8 cellular contexts compared by ENCODE assay signal in genomic region chr1:26417111-26417510, GRCh38. TPM values are rescaled to one million over a fixed set of nuclear protein-coding genes. Genes with fewer than 3 reads are reported as not detected.
DNase-seq lines count a peak whose midpoint lies in the region; ATAC-seq, FAIRE-seq and TF ChIP-seq lines count a peak whose summit lies in the region.

No MANE protein-coding gene starts in this region.

- H3K4me1 Mint-ChIP-seq in natural killer cell treated with Interleukin-12 subunit alpha and Interleukin-12 subunit beta and Interleukin-15 and Interleukin-18, amount 100 ng/mL, for 72 hours (ENCODE audit: low read depth in 2 of 2), result no peaks in the 10 kb centered on the region

- H3K79me2 ChIP-seq in Karpas-422 (ENCODE audit: low read length) (no peaks in the 10 kb centered on the region), fibroblast of lung (ENCODE audit: control insufficient read depth, insufficient read depth, low read length) (no peaks in the 10 kb centered on the region)

- DNase-seq in Karpas-422, result peak; percentile 93
- DNase-seq in RCC 7860 (ENCODE audit: low spot score), result peak; percentile 46
- peak; percentile 89 to 90 for DNase-seq in activated T-cell treated with anti-CD3 and anti-CD28 coated beads, Interleukin-2, amount 50 U/mL, for 48 hours
- peak; percentile 50 to 67 for DNase-seq in fibroblast of lung (ENCODE audit: low read depth in 2 of 2)
- peak; percentile 85 for DNase-seq in natural killer cell treated with Interleukin-12 subunit alpha and Interleukin-12 subunit beta and Interleukin-15 and Interleukin-18, amount 100 ng/mL, for 72 hours (ENCODE audit: low spot score)
- DNase-seq in stimulated activated naive CD4-positive, alpha-beta T cell treated with Interleukin-2 at 50 U/mL for 16 hours (lab: John Stamatoyannopoulos, UW), result peak; percentile 79

- H2AFZ ChIP-seq in Karpas-422 (ENCODE audit: low read length), result no peak overlapping the region
- H2AFZ ChIP-seq in fibroblast of lung (ENCODE audit: low read length), result no peak overlapping the region

- no peaks in the 10 kb centered on the region for H3K36me3 Mint-ChIP-seq in natural killer cell treated with Interleukin-12 subunit alpha and Interleukin-12 subunit beta and Interleukin-15 and Interleukin-18, amount 100 ng/mL, for 72 hours

- H3K4me1 ChIP-seq in Karpas-422 (ENCODE audit: low read length), result no peaks in the 10 kb centered on the region
- H3K4me1 ChIP-seq in fibroblast of lung (ENCODE audit: control insufficient read depth, extremely low read depth, insufficient read depth, low read length), result no peaks in the 10 kb centered on the region

- H3K27me3 Mint-ChIP-seq in natural killer cell treated with Interleukin-12 subunit alpha and Interleukin-12 subunit beta and Interleukin-15 and Interleukin-18, amount 100 ng/mL, for 72 hours, result peaks cover 32 to 52% of the 10 kb centered on the region in 2 donors

- H3K4me2 ChIP-seq in Karpas-422 (ENCODE audit: low read depth, low read length, poor library complexity, severe bottlenecking), result no peak overlapping the region
- no peak overlapping the region for H3K4me2 ChIP-seq in fibroblast of lung (ENCODE audit: extremely low read depth, insufficient read depth, low read length)

- H3K9ac ChIP-seq in Karpas-422 (ENCODE audit: low read length) (no peak overlapping the region), fibroblast of lung (ENCODE audit: insufficient read depth, low read length) (no peak overlapping the region)

- peak; percentile 91 to 93 for ATAC-seq in natural killer cell treated with Interleukin-12 subunit alpha and Interleukin-12 subunit beta and Interleukin-15 and Interleukin-18, amount 100 ng/mL, for 72 hours
- ATAC-seq in HG03354 (IDR thresholded peaks at IDR 0.05; ENCODE audit: poor library complexity, severe bottlenecking, unreplicated experiment), result no peak

- H3K27ac Mint-ChIP-seq in natural killer cell treated with Interleukin-12 subunit alpha and Interleukin-12 subunit beta and Interleukin-15 and Interleukin-18, amount 100 ng/mL, for 72 hours, result no peak overlapping the region

- peaks cover 3% of the 10 kb centered on the region for H3K9me3 Mint-ChIP-seq in natural killer cell treated with Interleukin-12 subunit alpha and Interleukin-12 subunit beta and Interleukin-15 and Interleukin-18, amount 100 ng/mL, for 72 hours

- H3K9me2 ChIP-seq in Karpas-422 (replicated peaks; ENCODE audit: insufficient read depth, low read length), result no peaks in the 10 kb centered on the region

- H4K20me1 ChIP-seq in Karpas-422 (ENCODE audit: insufficient read depth, low read depth, low read length), result no peaks in the 10 kb centered on the region
- H4K20me1 ChIP-seq in fibroblast of lung (ENCODE audit: control insufficient read depth, extremely low read depth, insufficient read depth, low read length), result no peaks in the 10 kb centered on the region

- H3K4me3 Mint-ChIP-seq in natural killer cell treated with Interleukin-12 subunit alpha and Interleukin-12 subunit beta and Interleukin-15 and Interleukin-18, amount 100 ng/mL, for 72 hours, result no peak overlapping the region

- H3K36me3 ChIP-seq in Karpas-422 (ENCODE audit: insufficient read depth, low read length) (no peaks in the 10 kb centered on the region), fibroblast of lung (ENCODE audit: control insufficient read depth, insufficient read depth, low read length) (no peaks in the 10 kb centered on the region)

- H3K9me3 ChIP-seq in Karpas-422 (ENCODE audit: low read length), result no peaks in the 10 kb centered on the region
- no peaks in the 10 kb centered on the region for H3K9me3 ChIP-seq in fibroblast of lung (ENCODE audit: control insufficient read depth, insufficient read depth, low read depth, low read length)

- H3K27me3 ChIP-seq in Karpas-422 (ENCODE audit: low read length) (no peaks in the 10 kb centered on the region), fibroblast of lung (ENCODE audit: control insufficient read depth, insufficient read depth, low read length) (peaks cover 31% of the 10 kb centered on the region)

- TF ChIP-seq CTCF in fibroblast of lung (conservative IDR thresholded peaks at IDR 0.05 in 1 of 2, IDR thresholded peaks at IDR 0.05 in 1 of 2; ENCODE audit: low read depth in 1 of 2, low read length in 2 of 2), result peak; percentile 84 to 89

- peak; percentile 93 for FAIRE-seq in G401.6 (lab: Jason Lieb, UNC)
- no peak for FAIRE-seq in RCC 7860 (lab: Jason Lieb, UNC)

- H3K27ac ChIP-seq in Karpas-422 (ENCODE audit: low read length), result no peak overlapping the region
- H3K27ac ChIP-seq in fibroblast of lung (ENCODE audit: insufficient read depth, low read length), result no peak overlapping the region

- H3K4me3 ChIP-seq in Karpas-422 (ENCODE audit: low read length) (no peak overlapping the region), fibroblast of lung (replicated peaks in 1 of 4; ENCODE audit: control extremely low read depth in 1 of 4, insufficient read depth in 1 of 4, low read depth in 3 of 4, low read length in 4 of 4) (no peak overlapping the region)

RNA-seq across cellular contexts. Expression of gene LIN28A, which starts 6.5 kb away (rescaled TPM):
- 0.04 TPM in 1 of 2 replicates, not detected in the other for total RNA-seq in Karpas-422 (2014; rRNA removed; shearing (Covaris generic); ENCODE audit: low replicate concordance)
- not detected in 2 replicates for total RNA-seq in fibroblast of lung
- polyA plus RNA-seq in fibroblast of lung, result 0.05 and 0.09 TPM in 2 replicates
- not detected in 2 replicates for polyA plus RNA-seq in fibroblast of lung (2012)
- polyA minus RNA-seq in fibroblast of lung (ENCODE audit: low replicate concordance), result not detected in 2 replicates
- not detected for total RNA-seq in natural killer cell treated with Interleukin-12 subunit alpha and Interleukin-12 subunit beta and Interleukin-15 and Interleukin-18, amount 100 ng/mL, for 72 hours

RNA-seq across cellular contexts. Expression of gene DHDDS, which starts 15.0 kb away (rescaled TPM):
- 17.0 and 31.1 TPM in 2 replicates for total RNA-seq in Karpas-422 (2014; rRNA removed; shearing (Covaris generic); ENCODE audit: low replicate concordance)
- 28.5 and 41.5 TPM in 2 replicates for total RNA-seq in fibroblast of lung
- 75.6 and 76.6 TPM in 2 replicates for polyA plus RNA-seq in fibroblast of lung
- polyA plus RNA-seq in fibroblast of lung (2012), result 52.3 and 58.0 TPM in 2 replicates
- polyA minus RNA-seq in fibroblast of lung (ENCODE audit: low replicate concordance), result 74.1 and 79.7 TPM in 2 replicates
- total RNA-seq in natural killer cell treated with Interleukin-12 subunit alpha and Interleukin-12 subunit beta and Interleukin-15 and Interleukin-18, amount 100 ng/mL, for 72 hours, result 10 to 100 TPM; 63.5 to 87.7 TPM

RNA-seq across cellular contexts. Expression of gene ZNF683, which starts 44.6 kb away (rescaled TPM):
- not detected in 2 replicates for total RNA-seq in Karpas-422 (2014; rRNA removed; shearing (Covaris generic); ENCODE audit: low replicate concordance)
- total RNA-seq in fibroblast of lung, result not detected in 2 replicates
- polyA plus RNA-seq in fibroblast of lung, result not detected in 2 replicates
- polyA plus RNA-seq in fibroblast of lung (2012), result not detected in 2 replicates
- polyA minus RNA-seq in fibroblast of lung (ENCODE audit: low replicate concordance), result not detected in 2 replicates
- total RNA-seq in natural killer cell treated with Interleukin-12 subunit alpha and Interleukin-12 subunit beta and Interleukin-15 and Interleukin-18, amount 100 ng/mL, for 72 hours, result not detected

RNA-seq across cellular contexts. Expression of gene HMGN2, which starts 55.1 kb away (rescaled TPM):
- total RNA-seq in Karpas-422 (2014; rRNA removed; shearing (Covaris generic); ENCODE audit: low replicate concordance), result 407 and 515 TPM in 2 replicates
- total RNA-seq in fibroblast of lung, result 123 and 170 TPM in 2 replicates
- 442 and 557 TPM in 2 replicates for polyA plus RNA-seq in fibroblast of lung
- 438 and 628 TPM in 2 replicates for polyA plus RNA-seq in fibroblast of lung (2012)
- polyA minus RNA-seq in fibroblast of lung (ENCODE audit: low replicate concordance), result 30.0 and 34.6 TPM in 2 replicates
- total RNA-seq in natural killer cell treated with Interleukin-12 subunit alpha and Interleukin-12 subunit beta and Interleukin-15 and Interleukin-18, amount 100 ng/mL, for 72 hours, result 100 to 1,000 TPM; 493 to 648 TPM
